1 cellular context compared by ENCODE assay signal in genomic region chrX:118536204-118536603, GRCh38.
TF ChIP-seq lines count a peak whose summit lies in the region.

No MANE protein-coding gene starts in this region.

TF ChIP-seq in SK-N-SH, 30 proteins besides CTCF, POLR2A, EP300 and RAD21 (continued from another document):
- TF ChIP-seq YY1 (IDR thresholded peaks at IDR 0.05; ENCODE audit: low read depth) (no peak), GATA2 (CRISPR knock-in tag; IDR thresholded peaks at IDR 0.05) (no peak), FOSL2 (IDR thresholded peaks at IDR 0.05; ENCODE audit: borderline replicate concordance, low read depth) (no peak), SIN3A (IDR thresholded peaks at IDR 0.05; ENCODE audit: borderline replicate concordance, low read depth, low read length) (no peak), ZBTB33 (IDR thresholded peaks at IDR 0.05; ENCODE audit: borderline replicate concordance, low read depth) (no peak), FOXM1 (IDR thresholded peaks at IDR 0.05; ENCODE audit: low read depth) (no peak), USF1 (IDR thresholded peaks at IDR 0.05; ENCODE audit: borderline replicate concordance, low read depth) (no peak)
